In the genomic region with DNA sequence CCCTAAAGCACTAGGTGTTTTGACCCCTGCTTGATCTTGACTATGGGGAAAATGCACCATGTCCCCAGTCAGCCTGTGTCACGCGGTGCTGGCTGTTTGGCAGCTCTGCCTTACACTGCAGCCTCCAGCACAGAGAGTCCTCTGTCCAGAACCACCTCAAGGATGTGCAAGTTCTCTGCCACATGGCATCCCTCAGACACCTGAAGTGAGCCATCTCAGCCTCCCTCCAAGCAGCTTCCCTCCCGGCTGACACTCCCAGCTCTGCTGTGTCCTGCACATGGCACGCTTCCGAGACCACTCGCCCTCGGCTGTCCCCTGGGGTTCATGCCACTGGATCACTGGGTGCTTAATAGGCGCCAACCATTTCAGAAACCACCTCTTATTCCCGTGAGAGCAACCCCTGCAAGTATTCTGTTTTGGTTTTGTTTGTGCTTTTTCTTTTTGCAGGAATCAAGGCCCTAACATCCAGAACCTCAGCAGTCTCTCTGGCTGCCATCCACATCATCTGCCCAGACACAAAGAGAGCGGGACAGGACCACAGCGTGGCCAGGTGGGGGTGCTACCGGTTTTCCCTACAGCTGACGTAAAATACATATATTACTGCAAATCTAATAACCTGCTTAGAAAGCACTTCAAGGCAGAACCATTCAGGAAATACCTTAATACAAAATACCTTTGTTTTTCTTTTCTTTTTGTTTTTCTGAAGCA, we compare ENCODE assay signal across 8 cellular contexts. TPM values are rescaled to one million over a fixed set of nuclear protein-coding genes. Genes with fewer than 3 reads are reported as not detected.
DNase-seq lines count a peak whose midpoint lies in the region; TF ChIP-seq lines count a peak whose summit lies in the region.

No MANE protein-coding gene starts in this region.

- H3K4me3 ChIP-seq in BJ (ENCODE audit: low read depth, low read length) (no peak overlapping the region), astrocyte of the spinal cord (ENCODE audit: low read depth, low read length) (no peak overlapping the region), transverse colon (no peak overlapping the region)

- no peak for TF ChIP-seq POLR2A in transverse colon (IDR thresholded peaks at IDR 0.05)

- H3K36me3 ChIP-seq in BJ (ENCODE audit: control insufficient read depth, insufficient read depth, low read length), result no peaks in the 10 kb centered on the region; the same call in 1 of the 2 replicates
- no peaks in the 10 kb centered on the region for H3K36me3 ChIP-seq in transverse colon

- H3K27ac ChIP-seq in transverse colon, result peak overlapping the region; percentile 80 to 93 (median 82)

- WGBS in transverse colon (ENCODE audit: low coverage in 1 of 2), 2 donors, result 61 to 79% methylated on average over 6 to 13 of the region's 13 CpGs

- CTCF ChIA-PET in BJ (lab: Yijun Ruan, JAX), result interaction anchor here (0.8 to 2.1 kb wide), 3 partner anchors 9 to 48 kb away, joined by 3 to 9 read pairs (median 4); no protein-coding TSS in a partner anchor

- in situ Hi-C loops in astrocyte of the spinal cord (cut with HindIII; ENCODE audit: low sequenced_read_pairs) (loop anchor here (25.0 kb wide), 1 partner anchor 198 kb away; a partner anchor contains a TSS), transverse colon (cut with MboI; ENCODE audit: low pct_ligation_motif_present in 1 of 4, low pct_unique_long_range_greater_than_20kb in 1 of 4, low sequenced_read_pairs in 3 of 4) (no loop called here)

- POLR2A ChIA-PET in BJ (lab: Charles Lee), result no interaction called here

- peaks cover 60 to 97% (median 68%) of the 10 kb centered on the region in 4 donors for H3K4me1 ChIP-seq in transverse colon

- intact Hi-C loops in transverse colon (cut with DNase I; ENCODE audit: low total_unique reads), result loop anchor here (10.0 kb wide), 1 partner anchor 45 kb away; a partner anchor contains a TSS

- H3K27me3 ChIP-seq in BJ (ENCODE audit: control insufficient read depth, insufficient read depth, low read length), result no peaks in the 10 kb centered on the region
- H3K27me3 ChIP-seq in transverse colon, result no peaks in the 10 kb centered on the region

- DNase-seq in BJ (ENCODE audit: low read depth), result no peak
- peak; percentile 14 for DNase-seq in NCI-H2107 (lab: John Stamatoyannopoulos, UW)
- no peak for DNase-seq in astrocyte of the spinal cord (ENCODE audit: low read depth, low spot score)
- DNase-seq in kidney tubule cell (ENCODE audit: low spot score), result peak; percentile 52
- no peak for DNase-seq in transverse colon
- DNase-seq in NCI-H446 (lab: John Stamatoyannopoulos, UW), result no peak
- DNase-seq in NCI-H1417 treated with DMSO at 0.1 percent for 48 hours (lab: John Stamatoyannopoulos, UW), result no peak
- DNase-seq in NOMO-1 treated with DMSO at 0.1 percent for 48 hours (lab: John Stamatoyannopoulos, UW; ENCODE audit: unreplicated experiment), result no peak

- no peak for TF ChIP-seq EP300 in transverse colon (IDR thresholded peaks at IDR 0.05; ENCODE audit: low read depth)

- H3K9me3 ChIP-seq in transverse colon, result no peaks in the 10 kb centered on the region

- TF ChIP-seq CTCF in BJ (IDR thresholded peaks at IDR 0.05; ENCODE audit: insufficient read depth, low read depth, low read length) (peak; percentile 24; the same call in 1 of the 2 replicates), astrocyte of the spinal cord (IDR thresholded peaks at IDR 0.05; ENCODE audit: low read depth, low read length) (peak; percentile 49), transverse colon (IDR thresholded peaks at IDR 0.05) (no peak)

RNA-seq across cellular contexts. Expression of a gene that starts 45.7 kb away (rescaled TPM):
- 276 and 285 TPM in 2 replicates for polyA plus RNA-seq in BJ (2011; rRNA removed)
- polyA minus RNA-seq in BJ (2011; rRNA and poly(A)+ RNA removed), result 134 and 135 TPM in 2 replicates
- total RNA-seq in transverse colon, result 100 to 1,000 TPM; 127 to 404 (median 136) TPM

Comparison
In these comparisons a context has a peak if more than half of its experiments do, and no peak if none do; other contexts are left out.
1. DNase-seq: peak in NCI-H2107 (single experiment) and kidney tubule cell (single experiment); none in BJ (single experiment), astrocyte of the spinal cord (single experiment), transverse colon (single experiment), NCI-H446 (0 of 2), NCI-H1417 treated with DMSO at 0.1 percent for 48 hours (single experiment) and NOMO-1 treated with DMSO at 0.1 percent for 48 hours (single experiment).
2. CTCF ChIP-seq: peak in BJ (single experiment) and astrocyte of the spinal cord (single experiment); none in transverse colon (0 of 5).